ENCODE assay signal across 1 cellular context in genomic region chr13:48532473-48533206, GRCh38.
TF ChIP-seq lines count a peak whose summit lies in the region.

TSS of gene RCBTB2 (minus strand) at chr13:48533080. CDS start at chr13:48521939, 11,141 bp downstream.

TF ChIP-seq in HepG2, 621 proteins besides CTCF, POLR2A, EP300 and RAD21 (continued from another document and continues in another):
- TF ChIP-seq CSRNP1 (CRISPR knock-in tag; IDR thresholded peaks at IDR 0.05) (peak; percentile 97; the same call in 1 of the 2 replicates), HNF1A (IDR thresholded peaks at IDR 0.05; ENCODE audit: low read depth) (no peak), HNF1A (CRISPR knock-in tag; IDR thresholded peaks at IDR 0.05; ENCODE audit: borderline replicate concordance) (no peak), ZNF772 (CRISPR knock-in tag; IDR thresholded peaks at IDR 0.05) (peak; percentile 74; the same call in 1 of the 2 replicates), NONO (IDR thresholded peaks at IDR 0.05) (no peak), NONO (CRISPR knock-in tag; conservative IDR thresholded peaks at IDR 0.05) (peak; percentile 87), TERF1 (CRISPR knock-in tag; IDR thresholded peaks at IDR 0.05) (no peak), ZNF512B (CRISPR knock-in tag; IDR thresholded peaks at IDR 0.05; ENCODE audit: borderline replicate concordance) (no peak; the same call in 1 of the 2 replicates), HDAC1 (CRISPR knock-in tag; IDR thresholded peaks at IDR 0.05) (peak; percentile 80), FOXO4 (CRISPR knock-in tag; conservative IDR thresholded peaks at IDR 0.05) (no peak), GMEB1 (CRISPR knock-in tag; IDR thresholded peaks at IDR 0.05; ENCODE audit: borderline replicate concordance) (peak; percentile 64; the same call in 1 of the 2 replicates), ZNF318 (CRISPR knock-in tag; IDR thresholded peaks at IDR 0.05) (no peak), SIN3B (IDR thresholded peaks at IDR 0.05; ENCODE audit: low read length) (no peak), SRSF1 (optimal IDR thresholded peaks at IDR 0.05; ENCODE audit: low read depth, low read length) (no peak), ZNF691 (CRISPR knock-in tag; IDR thresholded peaks at IDR 0.05; ENCODE audit: borderline replicate concordance, low read depth) (no peak; the same call in 1 of the 2 replicates), TOE1 (CRISPR knock-in tag; IDR thresholded peaks at IDR 0.05) (no peak), ZBTB44 (CRISPR knock-in tag; IDR thresholded peaks at IDR 0.05) (no peak), DBP (CRISPR knock-in tag; IDR thresholded peaks at IDR 0.05; ENCODE audit: not compliant biosample characterization) (peak; percentile 67), HDAC6 (IDR thresholded peaks at IDR 0.05; ENCODE audit: low read depth, low read length) (no peak), ETS1 (CRISPR knock-in tag; IDR thresholded peaks at IDR 0.05) (peak; percentile 91), ZSCAN21 (CRISPR knock-in tag; IDR thresholded peaks at IDR 0.05; ENCODE audit: borderline replicate concordance) (peak; percentile 92), GFI1 (CRISPR knock-in tag; IDR thresholded peaks at IDR 0.05; ENCODE audit: borderline replicate concordance) (no peak)
